Comparison of ENCODE assay signal across 8 cellular contexts in genomic region chr6:105600342-105601293, GRCh38.
DNase-seq lines count a peak whose midpoint lies in the region; ATAC-seq and TF ChIP-seq lines count a peak whose summit lies in the region.

No MANE protein-coding gene starts in this region.

- H3K9me3 Mint-ChIP-seq in activated CD4-positive, alpha-beta memory T cell treated with anti-CD3 and anti-CD28 coated beads, Interleukin-2, amount 10 ng/mL, durations not matched to agents 7 days and 5 days = peaks cover 15% of the 10 kb centered on the region
- H3K9me3 Mint-ChIP-seq in stimulated activated effector memory CD8-positive, alpha-beta T cell treated with anti-CD3 and anti-CD28 coated beads, Interleukin-12 subunit alpha, Interleukin-12 subunit beta, amount 100 ng/mL, for 72 hours = peaks cover 5% of the 10 kb centered on the region

- H3K4me1 Mint-ChIP-seq in activated CD4-positive, alpha-beta memory T cell treated with anti-CD3 and anti-CD28 coated beads, Interleukin-2, amount 10 ng/mL, durations not matched to agents 7 days and 5 days = peaks cover 41% of the 10 kb centered on the region
- peaks cover 35% of the 10 kb centered on the region for H3K4me1 Mint-ChIP-seq in stimulated activated effector memory CD8-positive, alpha-beta T cell treated with anti-CD3 and anti-CD28 coated beads, Interleukin-12 subunit alpha, Interleukin-12 subunit beta, amount 100 ng/mL, for 72 hours

- POLR2A ChIA-PET in activated CD4-positive, alpha-beta memory T cell treated with anti-CD3 and anti-CD28 coated beads, Interleukin-2, amount 10 ng/mL, durations not matched to agents 7 days and 5 days (lab: Charles Lee) = interaction anchor here (1.0 to 2.7 kb wide), 7 partner anchors 20 to 498 kb away, joined by 3 to 15 read pairs (median 4); no protein-coding TSS in a partner anchor

- peaks cover 12% of the 10 kb centered on the region for H3K36me3 Mint-ChIP-seq in activated CD4-positive, alpha-beta memory T cell treated with anti-CD3 and anti-CD28 coated beads, Interleukin-2, amount 10 ng/mL, durations not matched to agents 7 days and 5 days (ENCODE audit: low read depth)
- peaks cover 12% of the 10 kb centered on the region for H3K36me3 Mint-ChIP-seq in stimulated activated effector memory CD8-positive, alpha-beta T cell treated with anti-CD3 and anti-CD28 coated beads, Interleukin-12 subunit alpha, Interleukin-12 subunit beta, amount 100 ng/mL, for 72 hours

- peak; percentile 57 for DNase-seq in HPDE6-E6E7 (ENCODE audit: extremely low spot score)
- no peak for DNase-seq in activated CD4-positive, alpha-beta memory T cell treated with anti-CD3 and anti-CD28 coated beads, Interleukin-2, amount 10 ng/mL, durations not matched to agents 7 days and 5 days
- DNase-seq in fibroblast of the aortic adventitia (ENCODE audit: low read depth) = peak; percentile 93
- DNase-seq in stimulated activated effector memory CD8-positive, alpha-beta T cell treated with anti-CD3 and anti-CD28 coated beads, Interleukin-12 subunit alpha, Interleukin-12 subunit beta, amount 100 ng/mL, for 72 hours (ENCODE audit: low spot score in 2 of 2) = no peak
- no peak for DNase-seq in NCI-H1417 (lab: John Stamatoyannopoulos, UW)
- no peak for DNase-seq in activated CD4-positive, alpha-beta T cell treated with anti-CD3 and anti-CD28 coated beads, Interleukin-2, amount 50 U/mL, for 48 hours

- CTCF ChIA-PET in activated CD4-positive, alpha-beta memory T cell treated with anti-CD3 and anti-CD28 coated beads, Interleukin-2, amount 10 ng/mL, durations not matched to agents 7 days and 5 days (lab: Charles Lee) = no interaction called here

- H3K27ac Mint-ChIP-seq in activated CD4-positive, alpha-beta memory T cell treated with anti-CD3 and anti-CD28 coated beads, Interleukin-2, amount 10 ng/mL, durations not matched to agents 7 days and 5 days = peak overlapping the region; percentile 82
- peak overlapping the region; percentile 97 for H3K27ac Mint-ChIP-seq in stimulated activated effector memory CD8-positive, alpha-beta T cell treated with anti-CD3 and anti-CD28 coated beads, Interleukin-12 subunit alpha, Interleukin-12 subunit beta, amount 100 ng/mL, for 72 hours

- no peak overlapping the region for H3K4me3 ChIP-seq in fibroblast of the aortic adventitia (ENCODE audit: low read depth, low read length)

- H3K4me3 Mint-ChIP-seq in activated CD4-positive, alpha-beta memory T cell treated with anti-CD3 and anti-CD28 coated beads, Interleukin-2, amount 10 ng/mL, durations not matched to agents 7 days and 5 days = no peak overlapping the region
- peak overlapping the region; percentile 66 for H3K4me3 Mint-ChIP-seq in stimulated activated effector memory CD8-positive, alpha-beta T cell treated with anti-CD3 and anti-CD28 coated beads, Interleukin-12 subunit alpha, Interleukin-12 subunit beta, amount 100 ng/mL, for 72 hours

- no peak for ATAC-seq in stimulated activated effector memory CD8-positive, alpha-beta T cell treated with anti-CD3 and anti-CD28 coated beads, Interleukin-12 subunit alpha, Interleukin-12 subunit beta, amount 100 ng/mL, for 72 hours
- ATAC-seq in HG02884 (IDR thresholded peaks at IDR 0.05; ENCODE audit: unreplicated experiment) = no peak
- ATAC-seq in GM18861 (IDR thresholded peaks at IDR 0.05; ENCODE audit: unreplicated experiment) = no peak

- TF ChIP-seq CTCF in fibroblast of the aortic adventitia (IDR thresholded peaks at IDR 0.05; ENCODE audit: insufficient read depth, low read length) = no peak

- no peaks in the 10 kb centered on the region for H3K27me3 Mint-ChIP-seq in activated CD4-positive, alpha-beta memory T cell treated with anti-CD3 and anti-CD28 coated beads, Interleukin-2, amount 10 ng/mL, durations not matched to agents 7 days and 5 days

Comparison
In these comparisons a context has a peak if more than half of its experiments do, and no peak if none do; other contexts are left out.
1. DNase-seq: peak in HPDE6-E6E7 (single experiment) and fibroblast of the aortic adventitia (single experiment); none in activated CD4-positive, alpha-beta memory T cell treated with anti-CD3 and anti-CD28 coated beads, Interleukin-2, amount 10 ng/mL, durations not matched to agents 7 days and 5 days (single experiment), stimulated activated effector memory CD8-positive, alpha-beta T cell treated with anti-CD3 and anti-CD28 coated beads, Interleukin-12 subunit alpha, Interleukin-12 subunit beta, amount 100 ng/mL, for 72 hours (0 of 2), NCI-H1417 (0 of 3) and activated CD4-positive, alpha-beta T cell treated with anti-CD3 and anti-CD28 coated beads, Interleukin-2, amount 50 U/mL, for 48 hours (0 of 2).